12 cellular contexts compared by ENCODE assay signal in the genomic region with DNA sequence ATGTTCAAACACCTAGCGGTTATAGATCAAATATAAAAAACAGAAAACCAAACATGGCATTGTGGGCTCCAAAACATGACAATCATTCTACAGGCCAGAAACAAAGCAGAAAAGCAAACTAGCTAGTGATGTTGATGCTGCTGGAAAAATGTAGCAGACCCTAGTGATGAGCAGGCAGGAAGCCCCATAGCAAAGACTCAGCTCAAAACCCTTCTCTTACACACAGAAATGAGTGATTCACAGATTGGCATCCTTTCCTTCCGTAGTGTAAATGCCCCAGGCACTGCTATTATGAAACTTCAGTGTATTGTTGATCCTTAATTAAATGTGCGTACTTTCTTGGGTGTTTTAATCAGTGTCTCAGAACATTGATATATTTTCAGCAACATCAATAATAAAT.
DNase-seq lines count a peak whose midpoint lies in the region; ATAC-seq and TF ChIP-seq lines count a peak whose summit lies in the region.
"Had no signal": no experiment of that assay in that cellular context is flagged by ENCODE, and none has a peak within 500 bp of the region (broad histone marks: within the 10 kb centered on the region; RNA-seq: fewer than 3 reads in every experiment).

No MANE protein-coding gene starts in this region.

- H3K27me3 ChIP-seq in BJ (ENCODE audit: control insufficient read depth, insufficient read depth, low read length), result no peaks in the 10 kb centered on the region
- H3K27me3 ChIP-seq in PC-3 (ENCODE audit: low read length), result no peaks in the 10 kb centered on the region
- no peaks in the 10 kb centered on the region for H3K27me3 ChIP-seq in mesendoderm (ENCODE audit: insufficient read depth, low read length, poor library complexity)
- H3K27me3 ChIP-seq: colonic mucosa, uterus had no signal

- H3K4me3 ChIP-seq in BJ (ENCODE audit: low read depth, low read length) (no peak overlapping the region), PC-3 (ENCODE audit: low read length) (no peak overlapping the region), mesendoderm (ENCODE audit: low read length) (no peak overlapping the region)
- H3K4me3 ChIP-seq: colonic mucosa, uterus had no signal

- H4K5ac ChIP-seq in mesendoderm (ENCODE audit: low read length), result no peak overlapping the region

- no peak overlapping the region for H4K8ac ChIP-seq in mesendoderm (ENCODE audit: low read depth, low read length)

- H3K9ac ChIP-seq in PC-3 (ENCODE audit: low read length) (peak overlapping the region; percentile 38), mesendoderm (ENCODE audit: low read length) (no peak overlapping the region)

- DNase-seq in BJ (ENCODE audit: low read depth), result peak; percentile 79
- peak; percentile 91 for DNase-seq in PC-3
- peak; percentile 82 for DNase-seq in dermis blood vessel endothelial cell
- peak; percentile 15 for DNase-seq in mesendoderm
- DNase-seq in left cardiac atrium, result no peak
- no peak for DNase-seq in effector CD8-positive, alpha-beta T cell (lab: John Stamatoyannopoulos, UW)
- DNase-seq in activated CD8-positive, alpha-beta memory T cell treated with anti-CD3 and anti-CD28 coated beads, Interleukin-2, amount 50 U/mL, for 48 hours, result no peak
- DNase-seq: activated CD4-positive, alpha-beta T cell treated with anti-CD3 and anti-CD28 coated beads, Interleukin-2, amount 10 ng/mL, durations not matched to agents 7 days and 5 days; activated gamma-delta T cell; colonic mucosa; uterus had no signal

- no peaks in the 10 kb centered on the region for H3K79me1 ChIP-seq in mesendoderm (ENCODE audit: low read length)

- H3K79me2 ChIP-seq in PC-3 (ENCODE audit: low read length), result no peaks in the 10 kb centered on the region
- H3K79me2 ChIP-seq in mesendoderm (ENCODE audit: control insufficient read depth, insufficient read depth, low read length), result no peaks in the 10 kb centered on the region

- no CpG with 5 or more reads among the region's 3 CpGs for WGBS in mesendoderm (ENCODE audit: extremely low coverage, insufficient coverage, low lambda C conversion rate)

- H2AK5ac ChIP-seq in mesendoderm (ENCODE audit: low read length), result no peak overlapping the region

- no peak overlapping the region for H3K23ac ChIP-seq in mesendoderm (ENCODE audit: low read length)

- no peaks in the 10 kb centered on the region for H3K9me3 ChIP-seq in PC-3 (ENCODE audit: low read length)
- H3K9me3 ChIP-seq: colonic mucosa, uterus had no signal

- peak overlapping the region; percentile 66 for H3K4me2 ChIP-seq in PC-3 (ENCODE audit: low read length)
- H3K4me2 ChIP-seq in mesendoderm (ENCODE audit: low read length), result no peak overlapping the region

- TF ChIP-seq CTCF in BJ (IDR thresholded peaks at IDR 0.05; ENCODE audit: insufficient read depth, low read depth, low read length) (no peak), PC-3 (conservative IDR thresholded peaks at IDR 0.05; ENCODE audit: low read depth, low read length) (no peak)

- POLR2A ChIA-PET in BJ (lab: Charles Lee) (no interaction called here), PC-3 (lab: Charles Lee; ENCODE audit: unreplicated experiment) (no interaction called here)

- peaks cover 35% of the 10 kb centered on the region for H3K4me1 ChIP-seq in PC-3 (ENCODE audit: insufficient read depth, low read length)
- H3K4me1 ChIP-seq in mesendoderm (ENCODE audit: control insufficient read depth, low read depth, low read length), result no peaks in the 10 kb centered on the region
- H3K4me1 ChIP-seq: colonic mucosa, uterus had no signal

- H3K36me3 ChIP-seq in BJ (ENCODE audit: control insufficient read depth, insufficient read depth, low read length) (no peaks in the 10 kb centered on the region), PC-3 (ENCODE audit: low read depth, low read length) (no peaks in the 10 kb centered on the region), mesendoderm (ENCODE audit: control insufficient read depth, insufficient read depth, low read length) (no peaks in the 10 kb centered on the region)
- H3K36me3 ChIP-seq: colonic mucosa, uterus had no signal

- CTCF ChIA-PET in BJ (lab: Yijun Ruan, JAX), result no interaction called here
- CTCF ChIA-PET in PC-3 (lab: Charles Lee), result no interaction called here

- no peak overlapping the region for H3K4ac ChIP-seq in mesendoderm (ENCODE audit: low read depth, low read length)

- no peaks in the 10 kb centered on the region for H3K9me2 ChIP-seq in PC-3 (replicated peaks; ENCODE audit: low read length)

- H3K27ac ChIP-seq in PC-3 (ENCODE audit: low read length) (peak overlapping the region; percentile 63), mesendoderm (ENCODE audit: low read depth, low read length) (no peak overlapping the region)
- H3K27ac ChIP-seq: colonic mucosa, uterus had no signal

- no peak overlapping the region for H3K56ac ChIP-seq in mesendoderm (ENCODE audit: low read length)

- H2BK120ac ChIP-seq in mesendoderm (ENCODE audit: low read depth, low read length), result no peak overlapping the region

- no TSS peak for BruUV-seq in PC-3 (replicated peaks; lab: Mats Ljungman, UMichigan)

- H2AFZ ChIP-seq in PC-3 (ENCODE audit: low read length), result no peak overlapping the region

- ATAC-seq in PC-3 (peak; percentile 94), HG02970 (IDR thresholded peaks at IDR 0.05; ENCODE audit: low FRiP score, unreplicated experiment) (no peak), left cardiac atrium (no peak)

- no peak overlapping the region for H3K18ac ChIP-seq in mesendoderm (ENCODE audit: low read length)

- no peak overlapping the region for H2BK15ac ChIP-seq in mesendoderm (replicated peaks; ENCODE audit: low read depth)

- no peak overlapping the region for H2BK5ac ChIP-seq in mesendoderm (ENCODE audit: low read length)

- intact Hi-C loops in PC-3 (cut with micrococcal nuclease), result loop anchor here (2.0 kb wide), 1 partner anchor 13 kb away; no protein-coding TSS in a partner anchor
- intact Hi-C loops in left cardiac atrium (cut with DNase I), result no loop called here

- H3F3A ChIP-seq in PC-3 (ENCODE audit: low read length, unreplicated experiment), result peaks cover 9% of the 10 kb centered on the region

- H4K20me1 ChIP-seq in PC-3 (ENCODE audit: low read length), result no peaks in the 10 kb centered on the region

Comparison
In these comparisons a context has a peak if more than half of its experiments do, and no peak if none do; other contexts are left out.
1. DNase-seq: peak in BJ (single experiment), PC-3 (single experiment), dermis blood vessel endothelial cell (single experiment) and mesendoderm (single experiment); none in left cardiac atrium (single experiment), effector CD8-positive, alpha-beta T cell (single experiment) and activated CD8-positive, alpha-beta memory T cell treated with anti-CD3 and anti-CD28 coated beads, Interleukin-2, amount 50 U/mL, for 48 hours (single experiment).